ENCODE assay signal across 8 cellular contexts in genomic region chr10:104248921-104249320, GRCh38. TPM values are rescaled to one million over a fixed set of nuclear protein-coding genes. Genes with fewer than 3 reads are reported as not detected.
A peak's percentile ranks its signal among the peaks of the same experiment; 100 is the strongest.
DNase-seq lines count a peak whose midpoint lies in the region; ATAC-seq, FAIRE-seq and TF ChIP-seq lines count a peak whose summit lies in the region.
"Not testable (repeated sequence)": the region's sequence is repeated elsewhere in the genome, so short reads cannot be mapped to it uniquely, and the experiment has no call there.
"Had no signal": no experiment of that assay in that cellular context is flagged by ENCODE, and none has a peak within 500 bp of the region (broad histone marks: within the 10 kb centered on the region; RNA-seq: fewer than 3 reads in every experiment).

No MANE protein-coding gene starts in this region.

- H3K9me3 ChIP-seq in A549 (peaks cover 15% of the 10 kb centered on the region; the same call in 2 of the 3 replicates), K562 (replicated peaks; ENCODE audit: control insufficient read depth, insufficient read depth, low read depth, low read length) (peaks cover 12% of the 10 kb centered on the region)
- not testable (repeated sequence) for H3K9me3 ChIP-seq in HEK293 (ENCODE audit: control insufficient read depth, insufficient read depth, low read depth, low read length); osteoblast (ENCODE audit: low read depth, low read length)

- H3K79me2 ChIP-seq in K562 (ENCODE audit: control insufficient read depth, insufficient read depth, low read length); osteoblast (ENCODE audit: insufficient read depth, low read length): not testable (repeated sequence)

- in situ Hi-C loops in K562 (cut with MboI): not testable (repeated sequence)

- TF ChIP-seq CTCF in A549 (IDR thresholded peaks at IDR 0.05); HEK293 (tag by site-specific recombination; IDR thresholded peaks at IDR 0.05); K562 (IDR thresholded peaks at IDR 0.05 in 2 of 3, conservative IDR thresholded peaks at IDR 0.05 in 1 of 3; ENCODE audit: insufficient read depth in 2 of 3, low read depth in 1 of 3, low read length in 3 of 3); osteoblast (IDR thresholded peaks at IDR 0.05; ENCODE audit: extremely low read depth, low read depth, low read length): not testable (repeated sequence)

- not testable (repeated sequence) for H3K27me3 ChIP-seq in K562 (ENCODE audit: control insufficient read depth in 2 of 2, insufficient read depth in 2 of 2, low read length in 2 of 2); osteoblast (ENCODE audit: insufficient read depth, low read length)

- not testable (repeated sequence) for H3K4me2 ChIP-seq in A549; K562 (ENCODE audit: insufficient read depth, low read length); osteoblast (ENCODE audit: insufficient read depth, low read length)

- not testable (repeated sequence) for H3K36me3 ChIP-seq in HEK293 (ENCODE audit: control insufficient read depth in 2 of 2, insufficient read depth in 1 of 2, low read length in 2 of 2); K562 (ENCODE audit: control insufficient read depth, insufficient read depth, low read length); osteoblast (ENCODE audit: insufficient read depth, low read length)

- H3K9me1 ChIP-seq in K562 (ENCODE audit: control insufficient read depth, insufficient read depth, low read length): not testable (repeated sequence)

- not testable (repeated sequence) for TF ChIP-seq POLR2A in A549 (IDR thresholded peaks at IDR 0.05; ENCODE audit: low read length); K562 (conservative IDR thresholded peaks at IDR 0.05)

- not testable (repeated sequence) for ATAC-seq in A549, K562

- CTCF ChIA-PET in A549 (lab: Yijun Ruan, JAX) (interaction anchor here (0.6 to 1.4 kb wide), 4 partner anchors 11 to 140 kb away, joined by 3 to 4 read pairs (median 3); partner anchors contain the start of gene CFAP43), HEK293 (lab: Yijun Ruan, JAX) (interaction anchor here (0.6 to 3.2 kb wide), 3 partner anchors 21 to 43 kb away, joined by 4 to 8 read pairs (median 7); no protein-coding TSS in a partner anchor)
- CTCF ChIA-PET in K562 (lab: Yijun Ruan, JAX; ENCODE audit: low intra/inter-chr PET ratio): not testable (repeated sequence)

- POLR2A ChIA-PET in A549 (lab: Yijun Ruan, JAX): interaction anchor here (1.4 kb wide), 1 partner anchor 20 kb away, joined by 3 read pairs; the partner anchor contains the start of gene GSTO2
- POLR2A ChIA-PET in HEK293 (lab: Yijun Ruan, JAX); K562 (lab: Yijun Ruan, JAX): not testable (repeated sequence)

- H2AFZ ChIP-seq in K562 (ENCODE audit: low read depth, low read length): not testable (repeated sequence)
- H2AFZ ChIP-seq in osteoblast (ENCODE audit: low read length): peak overlapping the region; percentile 43

- H4K20me1 ChIP-seq in K562 (replicated peaks; ENCODE audit: control insufficient read depth, insufficient read depth, low read length); osteoblast (ENCODE audit: insufficient read depth, low read length): not testable (repeated sequence)

- not testable (repeated sequence) for DNase-seq in A549 (ENCODE audit: low read depth in 1 of 2, low spot score in 1 of 2); K562 (ENCODE audit: extremely low read depth in 1 of 4, low spot score in 3 of 4); osteoblast (ENCODE audit: insufficient read length, low spot score, missing footprints)
- peak; percentile 91 for DNase-seq in left kidney (ENCODE audit: low read depth, low spot score)

- TF ChIP-seq RAD21 in A549 (conservative IDR thresholded peaks at IDR 0.05 in 1 of 2, IDR thresholded peaks at IDR 0.05 in 1 of 2); K562 (CRISPR knock-in tag; conservative IDR thresholded peaks at IDR 0.05 in 1 of 2, IDR thresholded peaks at IDR 0.05 in 1 of 2): not testable (repeated sequence)

- H3K27ac ChIP-seq in A549; HEK293 (ENCODE audit: extremely low read depth, low read depth, low read length); K562 (ENCODE audit: extremely low read depth, low read depth, low read length); osteoblast (ENCODE audit: low read depth, low read length): not testable (repeated sequence)

- H3K4me1 ChIP-seq in A549; osteoblast (ENCODE audit: insufficient read depth, low read length): not testable (repeated sequence)
- H3K4me1 ChIP-seq in HEK293 (ENCODE audit: control insufficient read depth, insufficient read depth, low read length) (peaks cover 17% of the 10 kb centered on the region), K562 (replicated peaks in 1 of 2; ENCODE audit: control insufficient read depth in 2 of 2, insufficient read depth in 2 of 2, low read length in 2 of 2) (peaks cover 0 to 20% of the 10 kb centered on the region in 2 experiments; a peak in 3 of 5 replicates)

- intact Hi-C loops in K562 (cut with micrococcal nuclease): not testable (repeated sequence)

- H3K9ac ChIP-seq in K562 (ENCODE audit: insufficient read depth in 1 of 2, low read depth in 2 of 2, low read length in 2 of 2): not testable (repeated sequence)

- 60% methylated on average over 11 of the region's 11 CpGs for WGBS in A549 (ENCODE audit: missing lambda C conversion rate)
- 91% methylated on average over 11 of the region's 11 CpGs for WGBS in K562 (ENCODE audit: insufficient coverage, low coverage, missing lambda C conversion rate)

- TF ChIP-seq EP300 in A549 (IDR thresholded peaks at IDR 0.05); K562 (IDR thresholded peaks at IDR 0.05; ENCODE audit: low read length): not testable (repeated sequence)

- not testable (repeated sequence) for BruUV-seq in K562 (replicated peaks; lab: Mats Ljungman, UMichigan)

- not testable (repeated sequence) for H3K4me3 ChIP-seq in A549; HEK293 (ENCODE audit: low read depth, low read length); K562; osteoblast (ENCODE audit: insufficient read depth, low read length)

- FAIRE-seq in A549 (lab: Jason Lieb, UNC); K562 (lab: Jason Lieb, UNC): not testable (repeated sequence)

RNA-seq across cellular contexts. Expression of gene GSTO1, which starts 5.8 kb away (rescaled TPM):
- polyA plus RNA-seq in A549 (2011; rRNA removed) (172 and 204 TPM in 2 replicates), A549 (2017; fragmentation: RNase III; extraction: RNeasy Plus Mini Kit Qiagen cat#74134 plus additional on column Dnase treatment) (152 to 163 TPM (median 156 TPM) in 3 replicates), K562 (2011; rRNA removed) (401 and 592 TPM in 2 replicates), K562 (2014; fragmentation: Illumina TruSeq; extraction: Trizol) (283 and 333 TPM in 2 replicates), K562 (2014; fragmentation: Nextera tagmentation; extraction: Ambion mirVana) (100 to 1,000 TPM; 136 to 205 TPM), K562 (2014; rRNA removed) (315 and 359 TPM in 2 replicates)
- 97.9 and 112 TPM in 2 replicates for polyA plus RNA-seq in A549 (2012; cell fraction: cytosol; rRNA removed)
- polyA plus RNA-seq in A549 (2012; cell fraction: nucleus; rRNA removed): 33.3 and 54.1 TPM in 2 replicates
- polyA minus RNA-seq in A549 (2011; rRNA and poly(A)+ RNA removed): 23.8 TPM in 2 replicates
- 31.7 and 33.4 TPM in 2 replicates for total RNA-seq in K562 (2011; cell fraction: chromatin; rRNA removed; ENCODE audit: low replicate concordance)
- total RNA-seq in K562 (2011; cell fraction: nucleolus; rRNA removed): 55.9 and 65.0 TPM in 2 replicates
- 52.1 and 63.5 TPM in 2 replicates for total RNA-seq in K562 (2011; cell fraction: nucleoplasm; rRNA removed)
- total RNA-seq in K562 (2014; rRNA removed) (221 and 225 TPM in 2 replicates), K562 (2014; rRNA removed; fragmentation: Illumina TruSeq; extraction: Trizol) (237 and 280 TPM in 2 replicates), K562 (2015; rRNA removed; fragmentation: Illumina TruSeq; extraction: Trizol) (195 and 204 TPM in 2 replicates), K562 (2021) (252 and 275 TPM in 2 replicates), osteoblast (149 and 177 TPM in 2 replicates)
- polyA plus RNA-seq in K562 (2011; cell fraction: cytosol; rRNA removed): 146 and 208 TPM in 2 replicates
- 83.6 and 116 TPM in 2 replicates for polyA plus RNA-seq in K562 (2011; cell fraction: nucleus; rRNA removed)
- polyA plus RNA-seq in K562 (2012): 188 and 273 TPM in 2 replicates
- polyA minus RNA-seq in K562 (2011; rRNA and poly(A)+ RNA removed): 170 and 176 TPM in 2 replicates
- 104 and 123 TPM in 2 replicates for polyA minus RNA-seq in K562 (2011; cell fraction: cytosol; rRNA and poly(A)+ RNA removed)
- 32.2 and 48.5 TPM in 2 replicates for polyA minus RNA-seq in K562 (2011; cell fraction: nucleus; rRNA and poly(A)+ RNA removed)

RNA-seq across cellular contexts. Expression of gene CFAP43, which starts 16.8 kb away (rescaled TPM):
- 0.42 and 0.75 TPM in 2 replicates for polyA plus RNA-seq in A549 (2011; rRNA removed)
- 0.08 and 0.13 TPM in 2 replicates for polyA plus RNA-seq in A549 (2012; cell fraction: cytosol; rRNA removed)
- 0.14 and 0.16 TPM in 2 replicates for polyA plus RNA-seq in A549 (2012; cell fraction: nucleus; rRNA removed)
- polyA plus RNA-seq in A549 (2017; fragmentation: RNase III; extraction: RNeasy Plus Mini Kit Qiagen cat#74134 plus additional on column Dnase treatment): 0.16 to 0.36 TPM (median 0.31 TPM) in 3 replicates
- polyA minus RNA-seq in A549 (2011; rRNA and poly(A)+ RNA removed): 0.24 and 0.25 TPM in 2 replicates
- total RNA-seq in K562 (2011; cell fraction: chromatin; rRNA removed; ENCODE audit: low replicate concordance): 0.32 and 0.49 TPM in 2 replicates
- total RNA-seq in K562 (2011; cell fraction: nucleolus; rRNA removed): 0.17 TPM in 1 of 2 replicates, not detected in the other
- total RNA-seq in K562 (2011; cell fraction: nucleoplasm; rRNA removed): 0.51 and 0.99 TPM in 2 replicates
- 0.09 and 0.20 TPM in 2 replicates for total RNA-seq in K562 (2014; rRNA removed)
- 0.10 and 0.11 TPM in 2 replicates for total RNA-seq in K562 (2014; rRNA removed; fragmentation: Illumina TruSeq; extraction: Trizol)
- total RNA-seq in K562 (2015; rRNA removed; fragmentation: Illumina TruSeq; extraction: Trizol): 0.11 and 0.15 TPM in 2 replicates
- 0.16 and 0.20 TPM in 2 replicates for total RNA-seq in K562 (2021)
- 0.43 and 0.86 TPM in 2 replicates for polyA plus RNA-seq in K562 (2011; rRNA removed)
- 0.27 and 0.31 TPM in 2 replicates for polyA plus RNA-seq in K562 (2011; cell fraction: cytosol; rRNA removed)
- polyA plus RNA-seq in K562 (2011; cell fraction: nucleus; rRNA removed): 0.83 and 1.0 TPM in 2 replicates
- polyA plus RNA-seq in K562 (2012): 0.10 and 0.17 TPM in 2 replicates
- polyA plus RNA-seq in K562 (2014; fragmentation: Illumina TruSeq; extraction: Trizol): 0.09 TPM in 1 of 2 replicates, not detected in the other
- under 1 TPM in 1 of 2 experiments, not detected in 1; 0.07 TPM for polyA plus RNA-seq in K562 (2014; fragmentation: Nextera tagmentation; extraction: Ambion mirVana)
- polyA plus RNA-seq in K562 (2014; rRNA removed): 0.04 and 0.54 TPM in 2 replicates
- polyA minus RNA-seq in K562 (2011; rRNA and poly(A)+ RNA removed): 0.87 and 1.1 TPM in 2 replicates
- polyA minus RNA-seq in K562 (2011; cell fraction: cytosol; rRNA and poly(A)+ RNA removed): not detected in 2 replicates
- polyA minus RNA-seq in K562 (2011; cell fraction: nucleus; rRNA and poly(A)+ RNA removed): 0.27 and 0.44 TPM in 2 replicates
- total RNA-seq in osteoblast: 0.36 and 0.59 TPM in 2 replicates
- total RNA-seq: CD4-positive, alpha-beta memory T cell; CD4-positive, CD25-positive, alpha-beta regulatory T cell had no signal
- polyA plus RNA-seq: CD4-positive, alpha-beta memory T cell; CD4-positive, CD25-positive, alpha-beta regulatory T cell; CD8-positive, alpha-beta memory T cell had no signal

RNA-seq across cellular contexts. Expression of gene GSTO2, which starts 20.1 kb away (rescaled TPM):
- polyA plus RNA-seq in A549 (2011; rRNA removed): 5.7 and 6.3 TPM in 2 replicates
- 1.7 and 2.1 TPM in 2 replicates for polyA plus RNA-seq in A549 (2012; cell fraction: cytosol; rRNA removed)
- polyA plus RNA-seq in A549 (2012; cell fraction: nucleus; rRNA removed): 0.80 and 3.0 TPM in 2 replicates
- 1.3 to 1.9 TPM (median 1.8 TPM) in 3 replicates for polyA plus RNA-seq in A549 (2017; fragmentation: RNase III; extraction: RNeasy Plus Mini Kit Qiagen cat#74134 plus additional on column Dnase treatment)
- polyA minus RNA-seq in A549 (2011; rRNA and poly(A)+ RNA removed): 1.6 and 2.8 TPM in 2 replicates
- total RNA-seq in K562 (2011; cell fraction: chromatin; rRNA removed; ENCODE audit: low replicate concordance): 0.79 and 1.1 TPM in 2 replicates
- 0.79 and 1.8 TPM in 2 replicates for total RNA-seq in K562 (2011; cell fraction: nucleolus; rRNA removed)
- total RNA-seq in K562 (2011; cell fraction: nucleoplasm; rRNA removed): 1.2 and 2.1 TPM in 2 replicates
- 0.18 and 0.33 TPM in 2 replicates for total RNA-seq in K562 (2014; rRNA removed)
- 0.29 and 0.45 TPM in 2 replicates for total RNA-seq in K562 (2014; rRNA removed; fragmentation: Illumina TruSeq; extraction: Trizol)
- 0.30 and 0.40 TPM in 2 replicates for total RNA-seq in K562 (2015; rRNA removed; fragmentation: Illumina TruSeq; extraction: Trizol)
- 0.96 and 1.4 TPM in 2 replicates for total RNA-seq in K562 (2021)
- polyA plus RNA-seq in K562 (2011; rRNA removed): 0.74 and 1.8 TPM in 2 replicates
- polyA plus RNA-seq in K562 (2011; cell fraction: cytosol; rRNA removed): 1.4 and 2.1 TPM in 2 replicates
- polyA plus RNA-seq in K562 (2011; cell fraction: nucleus; rRNA removed): 0.86 and 0.92 TPM in 2 replicates
- polyA plus RNA-seq in K562 (2012): 0.65 and 0.80 TPM in 2 replicates
- 0.40 and 0.78 TPM in 2 replicates for polyA plus RNA-seq in K562 (2014; fragmentation: Illumina TruSeq; extraction: Trizol)
- 1 to 10 TPM in 1 of 2 experiments, under 1 TPM in 1; 0.90 to 1.0 TPM for polyA plus RNA-seq in K562 (2014; fragmentation: Nextera tagmentation; extraction: Ambion mirVana)
- polyA plus RNA-seq in K562 (2014; rRNA removed): 1.1 and 1.7 TPM in 2 replicates
- polyA minus RNA-seq in K562 (2011; rRNA and poly(A)+ RNA removed): 0.27 and 0.67 TPM in 2 replicates
- 0.57 and 0.82 TPM in 2 replicates for polyA minus RNA-seq in K562 (2011; cell fraction: cytosol; rRNA and poly(A)+ RNA removed)
- 0.78 and 1.8 TPM in 2 replicates for polyA minus RNA-seq in K562 (2011; cell fraction: nucleus; rRNA and poly(A)+ RNA removed)
- total RNA-seq in osteoblast: 1.8 and 2.2 TPM in 2 replicates
